24 cellular contexts compared by ENCODE assay signal in the genomic region with DNA sequence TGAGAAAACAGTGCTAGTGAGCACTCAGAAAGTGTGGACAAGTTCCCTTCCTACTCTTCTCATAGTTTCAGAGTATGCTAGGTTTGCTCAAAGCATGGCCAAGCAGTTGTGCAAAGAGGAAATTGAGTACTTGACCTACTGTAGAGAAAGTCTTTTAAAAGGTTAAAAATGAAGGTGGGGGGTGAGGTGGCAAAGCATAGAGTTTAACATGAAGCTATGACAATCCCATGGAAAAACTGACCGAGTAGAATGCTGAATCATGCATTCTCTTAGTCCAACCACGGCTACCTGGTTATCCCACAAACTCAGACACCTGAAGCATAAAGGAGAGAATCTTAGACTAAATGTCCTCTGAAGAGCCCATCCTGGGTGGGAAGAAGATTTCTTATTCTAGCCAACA.
DNase-seq lines count a peak whose midpoint lies in the region; ATAC-seq and TF ChIP-seq lines count a peak whose summit lies in the region.
"Had no signal": no experiment of that assay in that cellular context is flagged by ENCODE, and none has a peak within 500 bp of the region (broad histone marks: within the 10 kb centered on the region; RNA-seq: fewer than 3 reads in every experiment).

No MANE protein-coding gene starts in this region.

- intact Hi-C loops in activated CD4-positive, alpha-beta T cell treated with anti-CD3 and anti-CD28 coated beads, Interleukin-2, amount 10 ng/mL, durations not matched to agents 24 days and 14 days (cut with micrococcal nuclease): no loop called here
- intact Hi-C loops in PC-3 (cut with micrococcal nuclease): no loop called here

- H2AFZ ChIP-seq in PC-3 (ENCODE audit: low read length): no peak overlapping the region

- no peaks in the 10 kb centered on the region for H3K36me3 Mint-ChIP-seq in activated CD4-positive, alpha-beta T cell treated with anti-CD3 and anti-CD28 coated beads, Interleukin-2, amount 10 ng/mL, durations not matched to agents 24 days and 14 days (ENCODE audit: low read depth)
- H3K36me3 Mint-ChIP-seq: natural killer cell treated with Interleukin-12 subunit alpha and Interleukin-12 subunit beta and Interleukin-15 and Interleukin-18, amount 100 ng/mL, for 72 hours; stimulated activated memory B cell treated with anti-CD40 and anti-IgM and Interleukin-4, amounts not matched to agents 10 μg/mL and 1 μg/mL and 100 μg/mL, for 72 hours had no signal

- no peak overlapping the region for H3K27ac ChIP-seq in PC-3 (ENCODE audit: low read length)
- H3K27ac ChIP-seq in epithelial cell of prostate: peak overlapping the region; percentile 100
- H3K27ac ChIP-seq: thoracic aorta had no signal

- POLR2A ChIA-PET in PC-3 (lab: Charles Lee; ENCODE audit: unreplicated experiment): no interaction called here

- H3F3A ChIP-seq in PC-3 (ENCODE audit: low read length, unreplicated experiment): peaks cover 3% of the 10 kb centered on the region

- H3K4me1 Mint-ChIP-seq in activated CD4-positive, alpha-beta T cell treated with anti-CD3 and anti-CD28 coated beads, Interleukin-2, amount 10 ng/mL, durations not matched to agents 24 days and 14 days: peaks cover 24% of the 10 kb centered on the region
- H3K4me1 Mint-ChIP-seq: B cell; stimulated activated memory B cell treated with anti-CD40 and anti-IgM and Interleukin-4, amounts not matched to agents 10 μg/mL and 1 μg/mL and 100 μg/mL, for 72 hours had no signal

- peaks cover 9% of the 10 kb centered on the region for H3K27me3 Mint-ChIP-seq in activated CD4-positive, alpha-beta T cell treated with anti-CD3 and anti-CD28 coated beads, Interleukin-2, amount 10 ng/mL, durations not matched to agents 24 days and 14 days

- ATAC-seq in PC-3 (no peak), GM18498 (IDR thresholded peaks at IDR 0.05; ENCODE audit: unreplicated experiment) (no peak)
- ATAC-seq: left lobe of liver; stimulated activated memory B cell treated with anti-CD40 and anti-IgM and Interleukin-4, amounts not matched to agents 10 μg/mL and 1 μg/mL and 100 μg/mL, for 72 hours had no signal

- H3K27me3 ChIP-seq in PC-3 (ENCODE audit: low read length): no peaks in the 10 kb centered on the region

- CTCF ChIA-PET in PC-3 (lab: Charles Lee): interaction anchor here (0.6 kb wide), 1 partner anchor 24 kb away, joined by 6 read pairs; no protein-coding TSS in a partner anchor

- H3K4me1 ChIP-seq in PC-3 (ENCODE audit: insufficient read depth, low read length): peaks cover 46% of the 10 kb centered on the region

- no peak overlapping the region for H3K9ac ChIP-seq in PC-3 (ENCODE audit: low read length)

- H3K9me2 ChIP-seq in PC-3 (replicated peaks; ENCODE audit: low read length): no peaks in the 10 kb centered on the region

- peaks cover 90% of the 10 kb centered on the region for H3K79me2 ChIP-seq in PC-3 (ENCODE audit: low read length)

- no peak for DNase-seq in activated CD4-positive, alpha-beta T cell treated with anti-CD3 and anti-CD28 coated beads, Interleukin-2, amount 10 ng/mL, durations not matched to agents 24 days and 14 days
- no peak for DNase-seq in activated CD4-positive, alpha-beta T cell treated with anti-CD3 and anti-CD28 coated beads, Interleukin-2, amount 50 U/mL, for 1 hour
- peak; percentile 33 for DNase-seq in PC-3
- no peak for DNase-seq in epithelial cell of prostate (ENCODE audit: low read depth, low spot score)
- peak; percentile 57 for DNase-seq in renal cortical epithelial cell (ENCODE audit: low read depth)
- no peak for DNase-seq in effector CD8-positive, alpha-beta T cell (lab: John Stamatoyannopoulos, UW)
- DNase-seq in GM13977 (ENCODE audit: low spot score): no peak
- DNase-seq: 8988T; activated CD4-positive, alpha-beta T cell treated with anti-CD3 and anti-CD28 coated beads for 48 hours; activated effector memory CD4-positive, alpha-beta T cell treated with Interleukin-2 at 50 U/mL for 16 hours; GF-D8; head of caudate nucleus; Kasumi-1; NCI-H1048; NCI-H187 treated with DMSO at 0.1 percent for 48 hours; NCI-H226; NCI-H748 treated with DMSO at 0.1 percent for 48 hours had no signal

- BruUV-seq in PC-3 (replicated peaks; lab: Mats Ljungman, UMichigan): no TSS peak

- peak overlapping the region; percentile 22 for H3K27ac Mint-ChIP-seq in activated CD4-positive, alpha-beta T cell treated with anti-CD3 and anti-CD28 coated beads, Interleukin-2, amount 10 ng/mL, durations not matched to agents 24 days and 14 days
- H3K27ac Mint-ChIP-seq: B cell; natural killer cell treated with Interleukin-12 subunit alpha and Interleukin-12 subunit beta and Interleukin-15 and Interleukin-18, amount 100 ng/mL, for 72 hours; stimulated activated memory B cell treated with anti-CD40 and anti-IgM and Interleukin-4, amounts not matched to agents 10 μg/mL and 1 μg/mL and 100 μg/mL, for 72 hours had no signal

- H3K4me2 ChIP-seq in PC-3 (ENCODE audit: low read length): no peak overlapping the region

- H3K4me3 Mint-ChIP-seq in activated CD4-positive, alpha-beta T cell treated with anti-CD3 and anti-CD28 coated beads, Interleukin-2, amount 10 ng/mL, durations not matched to agents 24 days and 14 days: no peak overlapping the region
- H3K4me3 Mint-ChIP-seq: B cell; natural killer cell treated with Interleukin-12 subunit alpha and Interleukin-12 subunit beta and Interleukin-15 and Interleukin-18, amount 100 ng/mL, for 72 hours; stimulated activated memory B cell treated with anti-CD40 and anti-IgM and Interleukin-4, amounts not matched to agents 10 μg/mL and 1 μg/mL and 100 μg/mL, for 72 hours had no signal

- peaks cover 14% of the 10 kb centered on the region for H4K20me1 ChIP-seq in PC-3 (ENCODE audit: low read length)

- H3K4me3 ChIP-seq in PC-3 (ENCODE audit: low read length): no peak overlapping the region
- H3K4me3 ChIP-seq: skin epidermis, thoracic aorta had no signal

- H3K36me3 ChIP-seq in PC-3 (ENCODE audit: low read depth, low read length): no peaks in the 10 kb centered on the region
- H3K36me3 ChIP-seq: thoracic aorta had no signal

- in situ Hi-C loops in GM13977 (cut with MboI; ENCODE audit: low pct_unique_long_range_greater_than_20kb, low sequenced_read_pairs, unreplicated experiment): no loop called here

- H3K9me3 ChIP-seq in PC-3 (ENCODE audit: low read length): no peaks in the 10 kb centered on the region
- H3K9me3 ChIP-seq: thoracic aorta had no signal

- peaks cover 3% of the 10 kb centered on the region for H3K9me3 Mint-ChIP-seq in activated CD4-positive, alpha-beta T cell treated with anti-CD3 and anti-CD28 coated beads, Interleukin-2, amount 10 ng/mL, durations not matched to agents 24 days and 14 days
- H3K9me3 Mint-ChIP-seq: natural killer cell treated with Interleukin-12 subunit alpha and Interleukin-12 subunit beta and Interleukin-15 and Interleukin-18, amount 100 ng/mL, for 72 hours; stimulated activated memory B cell treated with anti-CD40 and anti-IgM and Interleukin-4, amounts not matched to agents 10 μg/mL and 1 μg/mL and 100 μg/mL, for 72 hours had no signal

- TF ChIP-seq CTCF in PC-3 (conservative IDR thresholded peaks at IDR 0.05; ENCODE audit: low read depth, low read length): no peak
- no peak for TF ChIP-seq CTCF in GM13977 (IDR thresholded peaks at IDR 0.05; ENCODE audit: extremely low read depth, insufficient read depth, missing control alignments)

Comparison
In these comparisons a context has a peak if more than half of its experiments do, and no peak if none do; other contexts are left out.
1. DNase-seq: peak in PC-3 (single experiment) and renal cortical epithelial cell (single experiment); none in activated CD4-positive, alpha-beta T cell treated with anti-CD3 and anti-CD28 coated beads, Interleukin-2, amount 10 ng/mL, durations not matched to agents 24 days and 14 days (single experiment), activated CD4-positive, alpha-beta T cell treated with anti-CD3 and anti-CD28 coated beads, Interleukin-2, amount 50 U/mL, for 1 hour (single experiment), epithelial cell of prostate (single experiment), effector CD8-positive, alpha-beta T cell (single experiment) and GM13977 (single experiment).